Comparison of ENCODE assay signal across 12 cellular contexts in the genomic region with DNA sequence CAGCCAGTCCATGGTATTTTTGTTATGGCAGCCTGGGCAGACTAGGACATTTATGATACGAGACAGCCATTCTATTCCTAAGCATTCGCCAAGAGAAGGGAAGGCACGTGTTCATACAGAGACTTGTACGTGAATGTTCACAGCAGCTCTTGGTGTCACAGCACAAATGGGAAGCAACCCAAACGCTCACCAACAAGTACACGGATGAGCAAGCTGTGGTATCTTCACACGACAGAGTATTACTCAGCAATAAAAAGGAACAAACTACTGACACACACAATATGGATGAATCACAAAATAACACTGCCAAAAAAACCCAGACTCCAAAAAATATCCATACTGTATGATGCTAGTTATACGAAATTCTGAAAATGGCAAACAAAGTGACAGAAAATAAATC.
A peak's percentile ranks its signal among the peaks of the same experiment; 100 is the strongest.
DNase-seq lines count a peak whose midpoint lies in the region; ATAC-seq and TF ChIP-seq lines count a peak whose summit lies in the region.
"Had no signal": no experiment of that assay in that cellular context is flagged by ENCODE, and none has a peak within 500 bp of the region (broad histone marks: within the 10 kb centered on the region; RNA-seq: fewer than 3 reads in every experiment).

No MANE protein-coding gene starts in this region.

- H3K4me3 Mint-ChIP-seq in activated T-helper 17 cell treated with anti-CD3 and anti-CD28 coated beads, Interleukin-2, amount 50 U/mL, for 72 hours, result no peak overlapping the region
- H3K4me3 Mint-ChIP-seq: CD4-positive, CD25-positive, alpha-beta regulatory T cell; GM23338 had no signal

- no peaks in the 10 kb centered on the region for H3K4me1 Mint-ChIP-seq in activated T-helper 17 cell treated with anti-CD3 and anti-CD28 coated beads, Interleukin-2, amount 50 U/mL, for 72 hours
- H3K4me1 Mint-ChIP-seq: CD4-positive, CD25-positive, alpha-beta regulatory T cell had no signal

- ATAC-seq in activated T-helper 17 cell treated with anti-CD3 and anti-CD28 coated beads, Interleukin-2, amount 50 U/mL, for 72 hours (replicated peaks), result peak; percentile 84
- no peak for ATAC-seq in GM18517 (IDR thresholded peaks at IDR 0.05; ENCODE audit: unreplicated experiment)
- ATAC-seq in HG03354 (IDR thresholded peaks at IDR 0.05; ENCODE audit: poor library complexity, severe bottlenecking, unreplicated experiment), result no peak
- ATAC-seq: GM23338, HepG2 had no signal

- no peak for TF ChIP-seq CTCF in fibroblast of mammary gland (conservative IDR thresholded peaks at IDR 0.05; ENCODE audit: control insufficient read depth, insufficient read depth, low read depth, low read length)

- no peaks in the 10 kb centered on the region for H3K36me3 Mint-ChIP-seq in activated T-helper 17 cell treated with anti-CD3 and anti-CD28 coated beads, Interleukin-2, amount 50 U/mL, for 72 hours (ENCODE audit: low read depth)
- H3K36me3 Mint-ChIP-seq: CD4-positive, CD25-positive, alpha-beta regulatory T cell had no signal

- H3K27me3 Mint-ChIP-seq in activated T-helper 17 cell treated with anti-CD3 and anti-CD28 coated beads, Interleukin-2, amount 50 U/mL, for 72 hours, result peaks cover 6% of the 10 kb centered on the region

- H3K27ac Mint-ChIP-seq in activated T-helper 17 cell treated with anti-CD3 and anti-CD28 coated beads, Interleukin-2, amount 50 U/mL, for 72 hours, result no peak overlapping the region
- H3K27ac Mint-ChIP-seq: GM23338 had no signal

- no peaks in the 10 kb centered on the region for H3K9me3 Mint-ChIP-seq in activated T-helper 17 cell treated with anti-CD3 and anti-CD28 coated beads, Interleukin-2, amount 50 U/mL, for 72 hours
- H3K9me3 Mint-ChIP-seq: CD4-positive, CD25-positive, alpha-beta regulatory T cell had no signal

- no peak overlapping the region for H3K4me3 ChIP-seq in fibroblast of mammary gland (ENCODE audit: control insufficient read depth, low read depth, low read length)
- H3K4me3 ChIP-seq: BLaER1 treated with 17β-estradiol and CSF1 and Interleukin-3, amounts not matched to agents 10 nM and 100 nM; GM23338 had no signal

- peak; percentile 9 for DNase-seq in stimulated activated CD4-positive, alpha-beta T cell treated with anti-CD3 and anti-CD28 coated beads, Interleukin-1b, Interleukin-23, amount 100 ng/mL, for 48 hours
- no peak for DNase-seq in stimulated activated CD4-positive, alpha-beta T cell treated with anti-CD3 and anti-CD28 coated beads, Interleukin-4, amount 100 ng/mL, for 4 hours
- DNase-seq in fibroblast of mammary gland (ENCODE audit: low read depth) (peak; percentile 10), NOMO-1 treated with dmso at 0.1 percent for 144 hours (lab: John Stamatoyannopoulos, UW; ENCODE audit: unreplicated experiment) (no peak)
- DNase-seq: ACHN; CD4-positive, CD25-positive, alpha-beta regulatory T cell had no signal

Comparison
In these comparisons a context has a peak if more than half of its experiments do, and no peak if none do; other contexts are left out.
1. DNase-seq: peak in stimulated activated CD4-positive, alpha-beta T cell treated with anti-CD3 and anti-CD28 coated beads, Interleukin-1b, Interleukin-23, amount 100 ng/mL, for 48 hours (single experiment) and fibroblast of mammary gland (single experiment); none in stimulated activated CD4-positive, alpha-beta T cell treated with anti-CD3 and anti-CD28 coated beads, Interleukin-4, amount 100 ng/mL, for 4 hours (0 of 2) and NOMO-1 treated with dmso at 0.1 percent for 144 hours (single experiment).